18 cellular contexts compared by ENCODE assay signal in the genomic region with DNA sequence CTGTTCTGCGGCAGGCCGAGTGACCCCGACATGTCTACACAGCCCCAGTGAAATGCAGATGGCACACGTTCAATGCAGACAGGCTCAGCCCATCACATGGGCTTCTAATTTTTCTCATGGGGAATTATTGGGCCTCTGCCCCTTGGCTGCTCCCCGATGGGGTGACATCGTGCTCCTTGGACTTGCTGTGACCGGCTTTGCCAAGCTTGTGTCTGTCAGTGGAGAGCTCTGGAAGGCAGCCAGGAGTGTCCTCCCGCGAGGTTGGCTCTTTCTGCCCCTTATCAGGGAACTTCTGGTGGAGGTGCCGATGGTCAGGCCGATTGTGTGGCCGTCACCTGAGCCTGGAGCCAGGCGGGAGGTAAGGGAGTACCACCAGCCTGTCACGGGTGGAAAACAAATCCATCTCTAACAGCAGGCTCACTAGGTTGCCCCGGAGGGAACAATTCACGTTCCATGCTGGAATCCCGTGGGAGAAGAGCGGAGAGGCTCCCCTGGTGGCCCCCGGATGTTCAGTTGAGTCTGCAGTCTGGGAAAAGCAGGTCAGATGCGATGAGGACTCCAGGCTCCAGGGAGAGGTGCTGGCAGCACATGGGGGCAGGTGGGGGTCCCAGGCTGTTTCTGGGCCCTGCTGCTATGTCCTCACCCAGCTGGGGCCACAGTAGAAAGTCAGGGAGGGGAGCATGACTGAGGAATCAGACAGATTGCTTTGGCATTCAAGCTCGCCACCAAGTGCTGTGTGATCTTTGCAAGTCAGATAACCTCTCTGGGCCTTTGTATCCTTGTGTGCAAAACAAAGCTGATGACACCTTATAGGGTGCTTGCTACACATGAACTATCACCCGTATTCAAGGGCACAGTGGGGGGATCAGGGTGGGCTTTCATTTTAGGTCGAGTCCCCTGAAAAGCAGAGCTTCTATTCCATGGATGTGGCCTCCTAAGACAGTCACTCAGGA. TPM values are rescaled to one million over a fixed set of nuclear protein-coding genes. Genes with fewer than 3 reads are reported as not detected.
DNase-seq lines count a peak whose midpoint lies in the region; ATAC-seq, FAIRE-seq and TF ChIP-seq lines count a peak whose summit lies in the region.
"Had no signal": no experiment of that assay in that cellular context is flagged by ENCODE, and none has a peak within 500 bp of the region (broad histone marks: within the 10 kb centered on the region; RNA-seq: fewer than 3 reads in every experiment).

No MANE protein-coding gene starts in this region.

- no peaks in the 10 kb centered on the region for H3K36me3 ChIP-seq in GM23248 (ENCODE audit: low read depth)
- no peaks in the 10 kb centered on the region for H3K36me3 ChIP-seq in astrocyte (ENCODE audit: insufficient read depth, low read length)
- no peaks in the 10 kb centered on the region for H3K36me3 ChIP-seq in stomach
- H3K36me3 ChIP-seq in PC-9 (ENCODE audit: low read depth), result no peaks in the 10 kb centered on the region
- H3K36me3 ChIP-seq: colonic mucosa had no signal

- TF ChIP-seq POLR2A in stomach (IDR thresholded peaks at IDR 0.05), result no peak

- no peak overlapping the region for H3K4me2 ChIP-seq in GM23248 (ENCODE audit: unreplicated experiment)
- no peak overlapping the region for H3K4me2 ChIP-seq in astrocyte (ENCODE audit: low read length)
- no peak overlapping the region for H3K4me2 ChIP-seq in PC-9

- no peak for TF ChIP-seq EP300 in stomach (IDR thresholded peaks at IDR 0.05)

- ATAC-seq in GM19395 (IDR thresholded peaks at IDR 0.05; ENCODE audit: unreplicated experiment), result no peak
- ATAC-seq in activated CD8-positive, alpha-beta T cell treated with anti-CD3 and anti-CD28 coated beads for 36 hours, result no peak

- POLR2A ChIA-PET in PC-9 (lab: Charles Lee; ENCODE audit: unreplicated experiment), result no interaction called here
- POLR2A ChIA-PET in activated CD8-positive, alpha-beta T cell treated with anti-CD3 and anti-CD28 coated beads for 36 hours (lab: Charles Lee), result no interaction called here

- BruUV-seq in PC-9 (replicated peaks; lab: Mats Ljungman, UMichigan), result no TSS peak

- H3K27ac Mint-ChIP-seq in astrocyte (ENCODE audit: unreplicated experiment), result no peak overlapping the region
- H3K27ac Mint-ChIP-seq in activated CD8-positive, alpha-beta T cell treated with anti-CD3 and anti-CD28 coated beads for 36 hours, result no peak overlapping the region
- H3K27ac Mint-ChIP-seq: nephron progenitor cell had no signal

- peaks cover 20% of the 10 kb centered on the region for H3K27me3 Mint-ChIP-seq in astrocyte (ENCODE audit: low read depth, unreplicated experiment)
- peaks cover 41% of the 10 kb centered on the region for H3K27me3 Mint-ChIP-seq in activated CD8-positive, alpha-beta T cell treated with anti-CD3 and anti-CD28 coated beads for 36 hours

- H3K79me2 ChIP-seq in GM23248 (ENCODE audit: insufficient read depth) (no peaks in the 10 kb centered on the region), astrocyte (ENCODE audit: insufficient read depth, low read length) (no peaks in the 10 kb centered on the region), PC-9 (ENCODE audit: low read depth) (no peaks in the 10 kb centered on the region)

- H3K9me3 Mint-ChIP-seq in astrocyte (ENCODE audit: unreplicated experiment), result no peaks in the 10 kb centered on the region
- H3K9me3 Mint-ChIP-seq in activated CD8-positive, alpha-beta T cell treated with anti-CD3 and anti-CD28 coated beads for 36 hours, result no peaks in the 10 kb centered on the region
- H3K9me3 Mint-ChIP-seq: nephron progenitor cell had no signal

- H3K9me3 ChIP-seq in GM23248 (ENCODE audit: low read depth) (no peaks in the 10 kb centered on the region), astrocyte (ENCODE audit: insufficient read depth, low read depth, low read length) (no peaks in the 10 kb centered on the region), stomach (no peaks in the 10 kb centered on the region), PC-9 (ENCODE audit: insufficient read depth, low read depth) (no peaks in the 10 kb centered on the region)
- H3K9me3 ChIP-seq: Caco-2, colonic mucosa, SJSA1 had no signal

- no peak for FAIRE-seq in astrocyte (lab: Jason Lieb, UNC)
- FAIRE-seq: frontal cortex had no signal

- DNase-seq in GM23248 (peak; percentile 25), astrocyte (ENCODE audit: low read depth) (no peak), left kidney (ENCODE audit: low read depth, low spot score) (peak; percentile 41), stomach (no peak), PC-9 (no peak)
- no peak for DNase-seq in activated CD4-positive, CD25-positive, alpha-beta regulatory T cell treated with anti-CD3 and anti-CD28 coated beads, Interleukin-2, amount 50 U/mL, for 72 hours
- DNase-seq in activated CD8-positive, alpha-beta T cell treated with anti-CD3 and anti-CD28 coated beads for 36 hours, result no peak
- DNase-seq: activated CD8-positive, alpha-beta memory T cell treated with anti-CD3 and anti-CD28 coated beads, Interleukin-2, amount 50 U/mL, for 4 hours; colonic mucosa; mammary epithelial cell; NCI-H187; NCI-H510A treated with DMSO at 0.1 percent for 48 hours; nephron progenitor cell; stimulated activated naive CD4-positive, alpha-beta T cell treated with Interleukin-2 at 50 U/mL for 16 hours had no signal

- no peak overlapping the region for H3K4me3 Mint-ChIP-seq in astrocyte (ENCODE audit: unreplicated experiment)
- H3K4me3 Mint-ChIP-seq in activated CD8-positive, alpha-beta T cell treated with anti-CD3 and anti-CD28 coated beads for 36 hours, result no peak overlapping the region
- H3K4me3 Mint-ChIP-seq: nephron progenitor cell had no signal

- H4K20me1 ChIP-seq in GM23248 (ENCODE audit: insufficient read depth) (no peaks in the 10 kb centered on the region), astrocyte (ENCODE audit: insufficient read depth, low read length) (no peaks in the 10 kb centered on the region), PC-9 (ENCODE audit: insufficient read depth) (no peaks in the 10 kb centered on the region)

- intact Hi-C loops in stomach (cut with DNase I; ENCODE audit: low total_unique reads) (no loop called here), PC-9 (cut with micrococcal nuclease; ENCODE audit: unreplicated experiment) (no loop called here)
- intact Hi-C loops in activated CD8-positive, alpha-beta T cell treated with anti-CD3 and anti-CD28 coated beads for 36 hours (cut with micrococcal nuclease), result no loop called here

- TF ChIP-seq CTCF in astrocyte (IDR thresholded peaks at IDR 0.05; ENCODE audit: insufficient read depth, low read depth, low read length) (no peak), stomach (IDR thresholded peaks at IDR 0.05) (no peak), PC-9 (conservative IDR thresholded peaks at IDR 0.05) (no peak)
- TF ChIP-seq CTCF in activated CD8-positive, alpha-beta T cell treated with anti-CD3 and anti-CD28 coated beads for 36 hours (IDR thresholded peaks at IDR 0.05), result no peak

- H3K27me3 ChIP-seq in GM23248 (replicated peaks; ENCODE audit: insufficient read depth) (no peaks in the 10 kb centered on the region), astrocyte (ENCODE audit: insufficient read depth, low read length) (no peaks in the 10 kb centered on the region), stomach (peaks cover 0 to 12% (median 7%) of the 10 kb centered on the region in 3 donors), PC-9 (ENCODE audit: insufficient read depth, low read depth) (no peaks in the 10 kb centered on the region)
- H3K27me3 ChIP-seq: colonic mucosa, SJSA1 had no signal

- peaks cover 27% of the 10 kb centered on the region for H3K4me1 Mint-ChIP-seq in astrocyte (ENCODE audit: low read depth, unreplicated experiment)
- H3K4me1 Mint-ChIP-seq in activated CD8-positive, alpha-beta T cell treated with anti-CD3 and anti-CD28 coated beads for 36 hours (ENCODE audit: low read depth), result peaks cover 16% of the 10 kb centered on the region

- H3K4me3 ChIP-seq in GM23248 (no peak overlapping the region), astrocyte (ENCODE audit: insufficient read depth, low read depth, low read length) (no peak overlapping the region), stomach (no peak overlapping the region), PC-9 (no peak overlapping the region)
- H3K4me3 ChIP-seq: colonic mucosa, SJSA1 had no signal

- H3K36me3 Mint-ChIP-seq in astrocyte (ENCODE audit: low read depth, unreplicated experiment), result no peaks in the 10 kb centered on the region
- no peaks in the 10 kb centered on the region for H3K36me3 Mint-ChIP-seq in activated CD8-positive, alpha-beta T cell treated with anti-CD3 and anti-CD28 coated beads for 36 hours (ENCODE audit: low read depth)

- H2AFZ ChIP-seq in GM23248 (no peak overlapping the region), astrocyte (ENCODE audit: low read depth, low read length) (peak overlapping the region; percentile 57), PC-9 (no peak overlapping the region)

- no peak overlapping the region for H3K9ac ChIP-seq in GM23248
- H3K9ac ChIP-seq in astrocyte (ENCODE audit: low read length), result peak overlapping the region; percentile 24

- WGBS in GM23248 (ENCODE audit: low coverage in 1 of 2, low lambda C conversion rate in 2 of 2, missing lambda C conversion rate in 2 of 2), 2 experiments, result 58 to 63% methylated on average over 23 of the region's 23 CpGs
- WGBS in stomach, 5 donors, result 46 to 67% (median 54%) methylated on average over 17 to 23 of the region's 23 CpGs

- H3F3A ChIP-seq in GM23248 (ENCODE audit: insufficient read depth) (peaks cover 10% of the 10 kb centered on the region; the same call in 1 of the 2 replicates), PC-9 (ENCODE audit: insufficient read depth, low read depth) (peaks cover 6% of the 10 kb centered on the region; the same call in 1 of the 2 replicates)

- CTCF ChIA-PET in PC-9 (lab: Charles Lee), result no interaction called here
- CTCF ChIA-PET in activated CD8-positive, alpha-beta T cell treated with anti-CD3 and anti-CD28 coated beads for 36 hours (lab: Charles Lee), result interaction anchor here (1.3 kb wide), 1 partner anchor 15 kb away, joined by 3 read pairs; no protein-coding TSS in a partner anchor

- H3K4me1 ChIP-seq in GM23248 (ENCODE audit: insufficient read depth) (peaks cover 29% of the 10 kb centered on the region), astrocyte (ENCODE audit: insufficient read depth, low read length) (peaks cover 64% of the 10 kb centered on the region), stomach (peaks cover 46 to 82% (median 72%) of the 10 kb centered on the region in 4 donors), PC-9 (replicated peaks; ENCODE audit: insufficient read depth) (peaks cover 32% of the 10 kb centered on the region)
- H3K4me1 ChIP-seq: Caco-2, colonic mucosa had no signal

- in situ Hi-C loops in GM23248 (cut with MboI), result no loop called here

- no peaks in the 10 kb centered on the region for H3K9me2 ChIP-seq in GM23248 (ENCODE audit: insufficient read depth)
- H3K9me2 ChIP-seq in PC-9 (ENCODE audit: insufficient read depth), result no peaks in the 10 kb centered on the region

- no peak overlapping the region for H3K27ac ChIP-seq in GM23248
- no peak overlapping the region for H3K27ac ChIP-seq in astrocyte (ENCODE audit: low read depth, low read length)
- peak overlapping the region in 4 of 5 donors; percentile 47 to 85 (median 72) for H3K27ac ChIP-seq in stomach
- no peak overlapping the region for H3K27ac ChIP-seq in PC-9
- H3K27ac ChIP-seq: colonic mucosa had no signal

RNA-seq across cellular contexts. Expression of a gene that starts 43.2 kb away (rescaled TPM):
- 17.9 and 35.8 TPM in 2 replicates for total RNA-seq in GM23248 (2014; rRNA removed; shearing (Covaris generic))
- 14.8 and 15.0 TPM in 2 replicates for polyA plus RNA-seq in GM23248 (2016; fragmentation: Nextera tagmentation; extraction: Ambion mirVana)
- total RNA-seq in astrocyte, result 17.1 and 23.5 TPM in 2 replicates
- 10 to 100 TPM; 30.1 to 66.5 (median 43.5) TPM for total RNA-seq in stomach
- polyA plus RNA-seq in stomach, result 10 to 100 TPM in 1 of 3 donors, 1 to 10 TPM in 2; 5.8 to 11.3 (median 6.7) TPM
- 1.8 and 2.4 TPM in 2 replicates for total RNA-seq in PC-9 (2021)
- total RNA-seq in activated CD8-positive, alpha-beta T cell treated with anti-CD3 and anti-CD28 coated beads for 36 hours, result under 1 TPM; 0.56 to 0.70 TPM

Comparison
In these comparisons a context has a peak if more than half of its experiments do, and no peak if none do; other contexts are left out.
1. DNase-seq: peak in GM23248 (single experiment) and left kidney (single experiment); none in astrocyte (single experiment), stomach (single experiment), PC-9 (0 of 2), activated CD4-positive, CD25-positive, alpha-beta regulatory T cell treated with anti-CD3 and anti-CD28 coated beads, Interleukin-2, amount 50 U/mL, for 72 hours (single experiment) and activated CD8-positive, alpha-beta T cell treated with anti-CD3 and anti-CD28 coated beads for 36 hours (single experiment).
2. H3K27ac ChIP-seq: peak in stomach (4 of 5); none in GM23248 (single experiment), astrocyte (single experiment) and PC-9 (single experiment).